Comparison of ENCODE assay signal across 14 cellular contexts in genomic region chr6:47371875-47372255, GRCh38.
DNase-seq lines count a peak whose midpoint lies in the region; ATAC-seq, FAIRE-seq and TF ChIP-seq lines count a peak whose summit lies in the region.
"Had no signal": no experiment of that assay in that cellular context is flagged by ENCODE, and none has a peak within 500 bp of the region (broad histone marks: within the 10 kb centered on the region; RNA-seq: fewer than 3 reads in every experiment).

No MANE protein-coding gene starts in this region.

- H4K20me1 ChIP-seq in HepG2 (ENCODE audit: insufficient read depth, low read length) (no peaks in the 10 kb centered on the region), H1 (replicated peaks in 1 of 2; ENCODE audit: control insufficient read depth in 1 of 2, insufficient read depth in 2 of 2, low read length in 2 of 2) (no peaks in the 10 kb centered on the region)
- H4K20me1 ChIP-seq: BLaER1 had no signal

- no peak overlapping the region for H3K14ac ChIP-seq in H1 (ENCODE audit: insufficient read length)

- no peak for TF ChIP-seq EP300 in HepG2 (IDR thresholded peaks at IDR 0.05; ENCODE audit: low read depth in 2 of 2, low read length in 2 of 2)
- no peak for TF ChIP-seq EP300 in HepG2 (CRISPR knock-in tag; IDR thresholded peaks at IDR 0.05; ENCODE audit: borderline replicate concordance)
- no peak for TF ChIP-seq EP300 in H1 (IDR thresholded peaks at IDR 0.05; ENCODE audit: borderline replicate concordance in 1 of 2, low read depth in 2 of 2, low read length in 2 of 2)
- no peak for TF ChIP-seq EP300 in stomach (IDR thresholded peaks at IDR 0.05)

- no peak overlapping the region for H3K56ac ChIP-seq in H1 (replicated peaks; ENCODE audit: insufficient read length, low read depth, low read length)

- H3K79me1 ChIP-seq in H1 (ENCODE audit: low read depth, low read length): no peaks in the 10 kb centered on the region

- no peak overlapping the region for H4K8ac ChIP-seq in H1 (ENCODE audit: extremely low read depth, insufficient read depth, low read length)

- no peak overlapping the region for H2BK15ac ChIP-seq in H1 (ENCODE audit: low read length)

- peak overlapping the region; percentile 12 for H4K91ac ChIP-seq in H1 (replicated peaks; ENCODE audit: insufficient read length, low read length)

- no peak overlapping the region for H2AFZ ChIP-seq in HepG2 (ENCODE audit: low read length)
- H2AFZ ChIP-seq in H1 (ENCODE audit: low read length): no peak overlapping the region

- CTCF ChIA-PET in HepG2 (lab: Yijun Ruan, JAX; ENCODE audit: low intra/inter-chr PET ratio, low total read pairs) (no interaction called here), H1 (lab: Charles Lee; ENCODE audit: partially characterized antibody) (interaction anchor here (0.9 to 1.2 kb wide), 2 partner anchors 21 to 36 kb away, joined by 3 read pairs; no protein-coding TSS in a partner anchor)

- peak overlapping the region; percentile 91 for H2BK12ac ChIP-seq in H1 (ENCODE audit: low read depth, low read length)

- no peaks in the 10 kb centered on the region for H3K36me3 Mint-ChIP-seq in activated naive CD4-positive, alpha-beta T cell treated with anti-CD3 and anti-CD28 coated beads, Interleukin-2, amount 50 U/mL, for 72 hours

- no peak for TF ChIP-seq RAD21 in HepG2 (CRISPR knock-in tag; IDR thresholded peaks at IDR 0.05)
- TF ChIP-seq RAD21 in H1 (IDR thresholded peaks at IDR 0.05 in 1 of 2, conservative IDR thresholded peaks at IDR 0.05 in 1 of 2; ENCODE audit: low read depth in 2 of 2, low read length in 2 of 2): no peak

- no peak overlapping the region for H3K4ac ChIP-seq in H1 (replicated peaks; ENCODE audit: insufficient read length, low read depth, low read length)

- no peak overlapping the region for H2AK5ac ChIP-seq in H1 (ENCODE audit: low read depth, low read length)

- H3K4me1 ChIP-seq in HepG2 (ENCODE audit: insufficient read depth, low read length): peaks cover 4% of the 10 kb centered on the region; the same call in 1 of the 2 replicates
- H3K4me1 ChIP-seq in right lobe of liver: no peaks in the 10 kb centered on the region
- H3K4me1 ChIP-seq in HUES48 (ENCODE audit: control insufficient read depth, insufficient read depth, low read length): peaks cover 14% of the 10 kb centered on the region
- H3K4me1 ChIP-seq in H1 (replicated peaks in 1 of 4; ENCODE audit: control insufficient read depth in 3 of 4, insufficient read depth in 4 of 4, low read length in 3 of 4): peaks cover 0 to 4% (median 4%) of the 10 kb centered on the region in 4 experiments; a peak in 5 of 7 replicates
- peaks cover 0 to 14% (median 8%) of the 10 kb centered on the region in 4 donors for H3K4me1 ChIP-seq in stomach
- H3K4me1 ChIP-seq: BLaER1 had no signal

- H3K36me3 ChIP-seq in HepG2 (replicated peaks in 1 of 2; ENCODE audit: control insufficient read depth in 1 of 2, insufficient read depth in 2 of 2, low read length in 2 of 2) (no peaks in the 10 kb centered on the region), right lobe of liver (no peaks in the 10 kb centered on the region), HUES48 (ENCODE audit: control insufficient read depth, insufficient read depth, low read length) (no peaks in the 10 kb centered on the region), H1 (ENCODE audit: control insufficient read depth in 2 of 4, insufficient read depth in 4 of 4, low read length in 3 of 4) (no peaks in the 10 kb centered on the region), stomach (no peaks in the 10 kb centered on the region)
- H3K36me3 ChIP-seq: BLaER1 had no signal

- H3K23me2 ChIP-seq in H1 (ENCODE audit: low read depth, low read length): no peaks in the 10 kb centered on the region

- H3K9me3 Mint-ChIP-seq in activated naive CD4-positive, alpha-beta T cell treated with anti-CD3 and anti-CD28 coated beads, Interleukin-2, amount 50 U/mL, for 72 hours: no peaks in the 10 kb centered on the region

- POLR2A ChIA-PET in HepG2 (lab: Yijun Ruan, JAX) (no interaction called here), H1 (lab: Charles Lee; ENCODE audit: partially characterized antibody) (no interaction called here)

- H3K27ac Mint-ChIP-seq in activated naive CD4-positive, alpha-beta T cell treated with anti-CD3 and anti-CD28 coated beads, Interleukin-2, amount 50 U/mL, for 72 hours: no peak overlapping the region

- H3K23ac ChIP-seq in H1 (ENCODE audit: insufficient read length): no peak overlapping the region

- intact Hi-C loops in HepG2 (cut with micrococcal nuclease; ENCODE audit: unreplicated experiment) (no loop called here), right lobe of liver (cut with DNase I) (no loop called here), stomach (cut with DNase I; ENCODE audit: low total_unique reads) (no loop called here)

- peak overlapping the region; percentile 68; the same call in 1 of the 2 replicates for H2BK20ac ChIP-seq in H1 (ENCODE audit: low read length)

- peak overlapping the region; percentile 69; the same call in 1 of the 2 replicates for H2BK5ac ChIP-seq in H1 (ENCODE audit: low read depth, low read length)

- no peak overlapping the region for H2BK120ac ChIP-seq in H1 (replicated peaks; ENCODE audit: low read depth, low read length)

- FAIRE-seq in HepG2 (lab: Jason Lieb, UNC) (no peak), H1 (lab: Jason Lieb, UNC) (no peak)
- FAIRE-seq: H54 had no signal

- H3K4me2 ChIP-seq in HepG2 (ENCODE audit: low read depth, low read length) (no peak overlapping the region), H1 (ENCODE audit: insufficient read depth in 1 of 2, low read depth in 2 of 2, low read length in 2 of 2) (peak overlapping the region in 1 of 2 experiments; percentile 53; a peak in 1 of 4 replicates)
- H3K4me2 ChIP-seq: BLaER1 had no signal

- no peak for TF ChIP-seq CTCF in HepG2 (CRISPR knock-in tag; IDR thresholded peaks at IDR 0.05)
- no peak for TF ChIP-seq CTCF in right lobe of liver (IDR thresholded peaks at IDR 0.05)
- no peak for TF ChIP-seq CTCF in H1 (IDR thresholded peaks at IDR 0.05; ENCODE audit: control extremely low read depth in 1 of 3, insufficient read depth in 1 of 3, low read depth in 1 of 3, low read length in 3 of 3)
- no peak for TF ChIP-seq CTCF in stomach (IDR thresholded peaks at IDR 0.05)

- H3K27ac ChIP-seq in HepG2 (ENCODE audit: extremely low read length, insufficient read depth, low read length): no peak overlapping the region
- H3K27ac ChIP-seq in right lobe of liver: no peak overlapping the region
- peak overlapping the region; percentile 43 for H3K27ac ChIP-seq in HUES48 (ENCODE audit: low read depth, low read length)
- H3K27ac ChIP-seq in H1 (ENCODE audit: low read depth, low read length): no peak overlapping the region
- peak overlapping the region in 3 of 5 donors; percentile 4 to 30 (median 16) for H3K27ac ChIP-seq in stomach
- H3K27ac ChIP-seq: BLaER1 had no signal

- in situ Hi-C loops in HepG2 (cut with HindIII; ENCODE audit: extremely low pct_ligation_motif_present, low pct_unique_long_range_greater_than_20kb): no loop called here

- BruUV-seq in HepG2 (replicated peaks; lab: Mats Ljungman, UMichigan): no TSS peak

- peak; percentile 58 for ATAC-seq in HepG2
- no peak for ATAC-seq in right lobe of liver
- no peak for ATAC-seq in esophagus mucosa
- ATAC-seq in activated naive CD4-positive, alpha-beta T cell treated with anti-CD3 and anti-CD28 coated beads, Interleukin-2, amount 50 U/mL, for 72 hours: no peak

- H4K5ac ChIP-seq in H1 (ENCODE audit: insufficient read length, low read depth, low read length): no peak overlapping the region

- TF ChIP-seq POLR2A in HepG2 (IDR thresholded peaks at IDR 0.05; ENCODE audit: insufficient read depth in 1 of 2, low read depth in 2 of 2, low read length in 2 of 2) (no peak), right lobe of liver (IDR thresholded peaks at IDR 0.05) (no peak), H1 (IDR thresholded peaks at IDR 0.05; ENCODE audit: control extremely low read depth in 1 of 2, low read depth in 2 of 2, low read length in 2 of 2) (no peak), stomach (IDR thresholded peaks at IDR 0.05) (no peak)

- H3K9ac ChIP-seq in HepG2 (ENCODE audit: insufficient read depth, low read depth, low read length): no peak overlapping the region
- H3K9ac ChIP-seq in HUES48 (ENCODE audit: low read depth, low read length): 0 out of 2 replicates have a peak overlapping the region, but pooled peaks have one; percentile 26
- no peak overlapping the region for H3K9ac ChIP-seq in H1 (replicated peaks in 1 of 4; ENCODE audit: extremely low read depth in 1 of 4, low read depth in 3 of 4, low read length in 3 of 4)
- H3K9ac ChIP-seq: BLaER1 had no signal

- H3K79me2 ChIP-seq in HepG2 (ENCODE audit: insufficient read depth, low read length): no peaks in the 10 kb centered on the region
- H3K79me2 ChIP-seq in H1 (ENCODE audit: control insufficient read depth in 1 of 2, insufficient read depth in 2 of 2, low read length in 2 of 2): no peaks in the 10 kb centered on the region

- no peaks in the 10 kb centered on the region for H3K9me3 ChIP-seq in HepG2 (ENCODE audit: low read length)
- no peaks in the 10 kb centered on the region for H3K9me3 ChIP-seq in right lobe of liver
- H3K9me3 ChIP-seq in HUES48 (ENCODE audit: control insufficient read depth, insufficient read depth, low read length): no peaks in the 10 kb centered on the region
- H3K9me3 ChIP-seq in H1 (ENCODE audit: insufficient read depth in 2 of 2, low read depth in 1 of 2, low read length in 1 of 2): no peaks in the 10 kb centered on the region
- H3K9me3 ChIP-seq in stomach: no peaks in the 10 kb centered on the region
- H3K9me3 ChIP-seq: BLaER1 had no signal

- DNase-seq in HepG2 (ENCODE audit: low spot score) (no peak), right lobe of liver (no peak), H1 (ENCODE audit: low read depth in 1 of 2, low spot score in 2 of 2) (no peak), stomach (no peak)
- DNase-seq in activated naive CD4-positive, alpha-beta T cell treated with anti-CD3 and anti-CD28 coated beads, Interleukin-2, amount 50 U/mL, for 72 hours (ENCODE audit: low spot score in 2 of 2): no peak
- DNase-seq in effector CD4-positive, alpha-beta T cell: no peak
- DNase-seq: 8988T, AML-193, Calu3, DMS 273 treated with DMSO at 0.1 percent for 48 hours had no signal

- H3K4me3 ChIP-seq in HepG2 (replicated peaks in 1 of 3; ENCODE audit: insufficient read depth in 1 of 3, low read depth in 2 of 3, low read length in 3 of 3) (no peak overlapping the region), right lobe of liver (no peak overlapping the region), HUES48 (ENCODE audit: low read depth, low read length) (no peak overlapping the region), H1 (ENCODE audit: extremely low read depth in 1 of 4, insufficient read depth in 2 of 4, low read depth in 3 of 4, low read length in 4 of 4) (no peak overlapping the region; a peak in 1 of 8 replicates), stomach (no peak overlapping the region)
- H3K4me3 ChIP-seq: BLaER1 had no signal

- H3K18ac ChIP-seq in H1 (ENCODE audit: extremely low read depth, low read length): peak overlapping the region; percentile 24

- peaks cover 0 to 5% of the 10 kb centered on the region in 2 experiments; a peak in 1 of 5 replicates for H3K27me3 ChIP-seq in HepG2 (ENCODE audit: control insufficient read depth in 1 of 2, insufficient read depth in 2 of 2, low read length in 2 of 2)
- H3K27me3 ChIP-seq in right lobe of liver: no peaks in the 10 kb centered on the region
- no peaks in the 10 kb centered on the region for H3K27me3 ChIP-seq in HUES48 (ENCODE audit: control insufficient read depth, insufficient read depth, low read length)
- H3K27me3 ChIP-seq in H1 (replicated peaks in 1 of 4; ENCODE audit: control insufficient read depth in 3 of 4, extremely low read depth in 1 of 4, insufficient read depth in 3 of 4, low read length in 3 of 4): no peaks in the 10 kb centered on the region
- no peaks in the 10 kb centered on the region for H3K27me3 ChIP-seq in stomach
- H3K27me3 ChIP-seq: BLaER1 had no signal

Comparison
In these comparisons a context has a peak if more than half of its experiments do, and no peak if none do; other contexts are left out.
1. H3K27ac ChIP-seq: peak in HUES48 (single experiment) and stomach (3 of 5); none in HepG2 (single experiment), right lobe of liver (0 of 3) and H1 (single experiment).